1 cellular context compared by ENCODE assay signal in the genomic region with DNA sequence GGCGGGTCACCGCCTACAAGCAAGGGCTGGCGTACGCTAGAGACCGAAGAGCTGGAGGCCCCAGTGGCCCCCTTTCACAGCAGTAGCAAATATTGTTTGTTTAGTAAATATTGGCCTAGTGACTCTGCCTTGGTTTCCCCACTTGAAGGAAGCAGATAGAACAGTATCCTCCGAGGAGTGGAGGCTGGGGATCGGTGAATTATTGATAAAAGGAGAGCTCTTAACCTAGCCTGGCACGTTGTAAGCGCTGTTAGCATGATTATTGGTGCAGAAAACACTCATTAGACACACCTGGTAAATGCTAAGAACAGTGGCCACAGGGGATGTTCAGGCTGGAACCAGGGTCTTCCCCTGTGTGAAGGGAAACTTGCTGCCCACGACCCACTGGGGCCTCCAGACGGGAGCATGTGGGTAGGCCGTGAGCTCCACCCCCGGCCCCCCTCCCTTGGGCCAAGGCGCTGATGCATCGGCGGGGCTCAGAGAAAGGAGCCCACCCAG.
TF ChIP-seq lines count a peak whose summit lies in the region.

No MANE protein-coding gene starts in this region.

TF ChIP-seq in HepG2, 621 proteins besides CTCF, POLR2A, EP300 and RAD21 (continued from another document):
- TF ChIP-seq NR2F6 (IDR thresholded peaks at IDR 0.05) (peak; percentile 19; the same call in 1 of the 2 replicates), NR2F6 (CRISPR knock-in tag; IDR thresholded peaks at IDR 0.05) (no peak), ZNF510 (CRISPR knock-in tag; IDR thresholded peaks at IDR 0.05; ENCODE audit: low read depth) (0 out of 2 replicates have a peak, but pooled peaks have one; percentile 73), ZNF138 (CRISPR knock-in tag; IDR thresholded peaks at IDR 0.05; ENCODE audit: low read depth) (no peak), CEBPB (IDR thresholded peaks at IDR 0.05; ENCODE audit: borderline replicate concordance, low read depth, low read length) (no peak), ZNF501 (CRISPR knock-in tag; IDR thresholded peaks at IDR 0.05) (no peak), NCOA1 (CRISPR knock-in tag; IDR thresholded peaks at IDR 0.05) (no peak), U2AF2 (IDR thresholded peaks at IDR 0.05; ENCODE audit: low read depth, low read length) (no peak), JUNB (CRISPR knock-in tag; IDR thresholded peaks at IDR 0.05; ENCODE audit: borderline replicate concordance) (no peak), ZNF883 (CRISPR knock-in tag; IDR thresholded peaks at IDR 0.05; ENCODE audit: not compliant biosample characterization) (no peak), ZNF563 (CRISPR knock-in tag; IDR thresholded peaks at IDR 0.05) (no peak), XBP1 (CRISPR knock-in tag; IDR thresholded peaks at IDR 0.05) (no peak), ZFP37 (CRISPR knock-in tag; IDR thresholded peaks at IDR 0.05; ENCODE audit: borderline replicate concordance) (no peak), HOXD1 (CRISPR knock-in tag; IDR thresholded peaks at IDR 0.05) (no peak), SNAPC2 (CRISPR knock-in tag; IDR thresholded peaks at IDR 0.05) (no peak), ZNF383 (CRISPR knock-in tag; IDR thresholded peaks at IDR 0.05; ENCODE audit: borderline replicate concordance) (0 out of 2 replicates have a peak, but pooled peaks have one; percentile 53), ZNF607 (CRISPR knock-in tag; IDR thresholded peaks at IDR 0.05; ENCODE audit: borderline replicate concordance) (0 out of 2 replicates have a peak, but pooled peaks have one; percentile 8), SP2 (CRISPR knock-in tag; IDR thresholded peaks at IDR 0.05) (no peak), THAP11 (CRISPR knock-in tag; IDR thresholded peaks at IDR 0.05) (no peak), GATA4 (IDR thresholded peaks at IDR 0.05; ENCODE audit: borderline replicate concordance, low read depth) (no peak), GTF3A (CRISPR knock-in tag; conservative IDR thresholded peaks at IDR 0.05) (no peak), PRMT3 (CRISPR knock-in tag; IDR thresholded peaks at IDR 0.05; ENCODE audit: borderline replicate concordance, low read depth) (no peak), ZNF605 (CRISPR knock-in tag; IDR thresholded peaks at IDR 0.05) (0 out of 2 replicates have a peak, but pooled peaks have one; percentile 8)
- TF ChIP-seq, protein P1, sequence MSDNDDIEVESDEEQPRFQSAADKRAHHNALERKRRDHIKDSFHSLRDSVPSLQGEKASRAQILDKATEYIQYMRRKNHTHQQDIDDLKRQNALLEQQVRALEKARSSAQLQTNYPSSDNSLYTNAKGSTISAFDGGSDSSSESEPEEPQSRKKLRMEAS (IDR thresholded peaks at IDR 0.05): no peak
- TF ChIP-seq, protein P2, sequence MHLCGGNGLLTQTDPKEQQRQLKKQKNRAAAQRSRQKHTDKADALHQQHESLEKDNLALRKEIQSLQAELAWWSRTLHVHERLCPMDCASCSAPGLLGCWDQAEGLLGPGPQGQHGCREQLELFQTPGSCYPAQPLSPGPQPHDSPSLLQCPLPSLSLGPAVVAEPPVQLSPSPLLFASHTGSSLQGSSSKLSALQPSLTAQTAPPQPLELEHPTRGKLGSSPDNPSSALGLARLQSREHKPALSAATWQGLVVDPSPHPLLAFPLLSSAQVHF (CRISPR knock-in tag; IDR thresholded peaks at IDR 0.05): no peak
- TF ChIP-seq, protein P3, sequence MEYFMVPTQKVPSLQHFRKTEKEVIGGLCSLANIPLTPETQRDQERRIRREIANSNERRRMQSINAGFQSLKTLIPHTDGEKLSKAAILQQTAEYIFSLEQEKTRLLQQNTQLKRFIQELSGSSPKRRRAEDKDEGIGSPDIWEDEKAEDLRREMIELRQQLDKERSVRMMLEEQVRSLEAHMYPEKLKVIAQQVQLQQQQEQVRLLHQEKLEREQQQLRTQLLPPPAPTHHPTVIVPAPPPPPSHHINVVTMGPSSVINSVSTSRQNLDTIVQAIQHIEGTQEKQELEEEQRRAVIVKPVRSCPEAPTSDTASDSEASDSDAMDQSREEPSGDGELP (IDR thresholded peaks at IDR 0.05; ENCODE audit: borderline replicate concordance, low read depth): no peak
- TF ChIP-seq, protein P4, sequence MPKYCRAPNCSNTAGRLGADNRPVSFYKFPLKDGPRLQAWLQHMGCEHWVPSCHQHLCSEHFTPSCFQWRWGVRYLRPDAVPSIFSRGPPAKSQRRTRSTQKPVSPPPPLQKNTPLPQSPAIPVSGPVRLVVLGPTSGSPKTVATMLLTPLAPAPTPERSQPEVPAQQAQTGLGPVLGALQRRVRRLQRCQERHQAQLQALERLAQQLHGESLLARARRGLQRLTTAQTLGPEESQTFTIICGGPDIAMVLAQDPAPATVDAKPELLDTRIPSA (CRISPR knock-in tag; IDR thresholded peaks at IDR 0.05; ENCODE audit: borderline replicate concordance): 0 out of 2 replicates have a peak, but pooled peaks have one; percentile 16
- TF ChIP-seq, protein P5, sequence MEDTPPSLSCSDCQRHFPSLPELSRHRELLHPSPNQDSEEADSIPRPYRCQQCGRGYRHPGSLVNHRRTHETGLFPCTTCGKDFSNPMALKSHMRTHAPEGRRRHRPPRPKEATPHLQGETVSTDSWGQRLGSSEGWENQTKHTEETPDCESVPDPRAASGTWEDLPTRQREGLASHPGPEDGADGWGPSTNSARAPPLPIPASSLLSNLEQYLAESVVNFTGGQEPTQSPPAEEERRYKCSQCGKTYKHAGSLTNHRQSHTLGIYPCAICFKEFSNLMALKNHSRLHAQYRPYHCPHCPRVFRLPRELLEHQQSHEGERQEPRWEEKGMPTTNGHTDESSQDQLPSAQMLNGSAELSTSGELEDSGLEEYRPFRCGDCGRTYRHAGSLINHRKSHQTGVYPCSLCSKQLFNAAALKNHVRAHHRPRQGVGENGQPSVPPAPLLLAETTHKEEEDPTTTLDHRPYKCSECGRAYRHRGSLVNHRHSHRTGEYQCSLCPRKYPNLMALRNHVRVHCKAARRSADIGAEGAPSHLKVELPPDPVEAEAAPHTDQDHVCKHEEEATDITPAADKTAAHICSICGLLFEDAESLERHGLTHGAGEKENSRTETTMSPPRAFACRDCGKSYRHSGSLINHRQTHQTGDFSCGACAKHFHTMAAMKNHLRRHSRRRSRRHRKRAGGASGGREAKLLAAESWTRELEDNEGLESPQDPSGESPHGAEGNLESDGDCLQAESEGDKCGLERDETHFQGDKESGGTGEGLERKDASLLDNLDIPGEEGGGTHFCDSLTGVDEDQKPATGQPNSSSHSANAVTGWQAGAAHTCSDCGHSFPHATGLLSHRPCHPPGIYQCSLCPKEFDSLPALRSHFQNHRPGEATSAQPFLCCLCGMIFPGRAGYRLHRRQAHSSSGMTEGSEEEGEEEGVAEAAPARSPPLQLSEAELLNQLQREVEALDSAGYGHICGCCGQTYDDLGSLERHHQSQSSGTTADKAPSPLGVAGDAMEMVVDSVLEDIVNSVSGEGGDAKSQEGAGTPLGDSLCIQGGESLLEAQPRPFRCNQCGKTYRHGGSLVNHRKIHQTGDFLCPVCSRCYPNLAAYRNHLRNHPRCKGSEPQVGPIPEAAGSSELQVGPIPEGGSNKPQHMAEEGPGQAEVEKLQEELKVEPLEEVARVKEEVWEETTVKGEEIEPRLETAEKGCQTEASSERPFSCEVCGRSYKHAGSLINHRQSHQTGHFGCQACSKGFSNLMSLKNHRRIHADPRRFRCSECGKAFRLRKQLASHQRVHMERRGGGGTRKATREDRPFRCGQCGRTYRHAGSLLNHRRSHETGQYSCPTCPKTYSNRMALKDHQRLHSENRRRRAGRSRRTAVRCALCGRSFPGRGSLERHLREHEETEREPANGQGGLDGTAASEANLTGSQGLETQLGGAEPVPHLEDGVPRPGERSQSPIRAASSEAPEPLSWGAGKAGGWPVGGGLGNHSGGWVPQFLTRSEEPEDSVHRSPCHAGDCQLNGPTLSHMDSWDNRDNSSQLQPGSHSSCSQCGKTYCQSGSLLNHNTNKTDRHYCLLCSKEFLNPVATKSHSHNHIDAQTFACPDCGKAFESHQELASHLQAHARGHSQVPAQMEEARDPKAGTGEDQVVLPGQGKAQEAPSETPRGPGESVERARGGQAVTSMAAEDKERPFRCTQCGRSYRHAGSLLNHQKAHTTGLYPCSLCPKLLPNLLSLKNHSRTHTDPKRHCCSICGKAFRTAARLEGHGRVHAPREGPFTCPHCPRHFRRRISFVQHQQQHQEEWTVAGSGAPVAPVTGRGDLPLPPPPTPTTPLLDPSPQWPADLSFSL (CRISPR knock-in tag; IDR thresholded peaks at IDR 0.05): no peak
- TF ChIP-seq, protein P6, sequence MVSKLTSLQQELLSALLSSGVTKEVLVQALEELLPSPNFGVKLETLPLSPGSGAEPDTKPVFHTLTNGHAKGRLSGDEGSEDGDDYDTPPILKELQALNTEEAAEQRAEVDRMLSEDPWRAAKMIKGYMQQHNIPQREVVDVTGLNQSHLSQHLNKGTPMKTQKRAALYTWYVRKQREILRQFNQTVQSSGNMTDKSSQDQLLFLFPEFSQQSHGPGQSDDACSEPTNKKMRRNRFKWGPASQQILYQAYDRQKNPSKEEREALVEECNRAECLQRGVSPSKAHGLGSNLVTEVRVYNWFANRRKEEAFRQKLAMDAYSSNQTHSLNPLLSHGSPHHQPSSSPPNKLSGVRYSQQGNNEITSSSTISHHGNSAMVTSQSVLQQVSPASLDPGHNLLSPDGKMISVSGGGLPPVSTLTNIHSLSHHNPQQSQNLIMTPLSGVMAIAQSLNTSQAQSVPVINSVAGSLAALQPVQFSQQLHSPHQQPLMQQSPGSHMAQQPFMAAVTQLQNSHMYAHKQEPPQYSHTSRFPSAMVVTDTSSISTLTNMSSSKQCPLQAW (CRISPR knock-in tag; IDR thresholded peaks at IDR 0.05): no peak
- TF ChIP-seq, protein P7, sequence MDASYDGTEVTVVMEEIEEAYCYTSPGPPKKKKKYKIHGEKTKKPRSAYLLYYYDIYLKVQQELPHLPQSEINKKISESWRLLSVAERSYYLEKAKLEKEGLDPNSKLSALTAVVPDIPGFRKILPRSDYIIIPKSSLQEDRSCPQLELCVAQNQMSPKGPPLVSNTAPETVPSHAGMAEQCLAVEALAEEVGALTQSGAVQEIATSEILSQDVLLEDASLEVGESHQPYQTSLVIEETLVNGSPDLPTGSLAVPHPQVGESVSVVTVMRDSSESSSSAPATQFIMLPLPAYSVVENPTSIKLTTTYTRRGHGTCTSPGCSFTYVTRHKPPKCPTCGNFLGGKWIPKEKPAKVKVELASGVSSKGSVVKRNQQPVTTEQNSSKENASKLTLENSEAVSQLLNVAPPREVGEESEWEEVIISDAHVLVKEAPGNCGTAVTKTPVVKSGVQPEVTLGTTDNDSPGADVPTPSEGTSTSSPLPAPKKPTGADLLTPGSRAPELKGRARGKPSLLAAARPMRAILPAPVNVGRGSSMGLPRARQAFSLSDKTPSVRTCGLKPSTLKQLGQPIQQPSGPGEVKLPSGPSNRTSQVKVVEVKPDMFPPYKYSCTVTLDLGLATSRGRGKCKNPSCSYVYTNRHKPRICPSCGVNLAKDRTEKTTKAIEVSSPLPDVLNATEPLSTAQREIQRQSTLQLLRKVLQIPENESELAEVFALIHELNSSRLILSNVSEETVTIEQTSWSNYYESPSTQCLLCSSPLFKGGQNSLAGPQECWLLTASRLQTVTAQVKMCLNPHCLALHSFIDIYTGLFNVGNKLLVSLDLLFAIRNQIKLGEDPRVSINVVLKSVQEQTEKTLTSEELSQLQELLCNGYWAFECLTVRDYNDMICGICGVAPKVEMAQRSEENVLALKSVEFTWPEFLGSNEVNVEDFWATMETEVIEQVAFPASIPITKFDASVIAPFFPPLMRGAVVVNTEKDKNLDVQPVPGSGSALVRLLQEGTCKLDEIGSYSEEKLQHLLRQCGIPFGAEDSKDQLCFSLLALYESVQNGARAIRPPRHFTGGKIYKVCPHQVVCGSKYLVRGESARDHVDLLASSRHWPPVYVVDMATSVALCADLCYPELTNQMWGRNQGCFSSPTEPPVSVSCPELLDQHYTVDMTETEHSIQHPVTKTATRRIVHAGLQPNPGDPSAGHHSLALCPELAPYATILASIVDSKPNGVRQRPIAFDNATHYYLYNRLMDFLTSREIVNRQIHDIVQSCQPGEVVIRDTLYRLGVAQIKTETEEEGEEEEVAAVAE (CRISPR knock-in tag; IDR thresholded peaks at IDR 0.05; ENCODE audit: borderline replicate concordance): no peak
